In genomic region chr2:48440103-48440390, GRCh38 we compare ENCODE assay signal across 8 cellular contexts. TPM values are rescaled to one million over a fixed set of nuclear protein-coding genes. Genes with fewer than 3 reads are reported as not detected.
DNase-seq lines count a peak whose midpoint lies in the region; ATAC-seq, FAIRE-seq and TF ChIP-seq lines count a peak whose summit lies in the region.

No MANE protein-coding gene starts in this region.

- H3K27ac ChIP-seq in kidney (ENCODE audit: low read depth in 2 of 2, low read length in 2 of 2), result peak overlapping the region; percentile 76 to 93

- peak overlapping the region; percentile 78 to 85 for H3K4me3 ChIP-seq in kidney (ENCODE audit: low read length in 2 of 2)

- intact Hi-C loops in activated naive CD4-positive, alpha-beta T cell treated with anti-CD3 and anti-CD28 coated beads for 36 hours (cut with micrococcal nuclease), result no loop called here
- intact Hi-C loops in kidney (cut with DNase I) (no loop called here), sciatic nerve (cut with DNase I) (no loop called here)

- H3K4me1 Mint-ChIP-seq in activated naive CD4-positive, alpha-beta T cell treated with anti-CD3 and anti-CD28 coated beads for 36 hours (ENCODE audit: low read depth), result peaks cover 6% of the 10 kb centered on the region
- H3K4me1 Mint-ChIP-seq in activated CD4-positive, alpha-beta memory T cell treated with anti-CD3 and anti-CD28 coated beads, Interleukin-2, amount 10 ng/mL, durations not matched to agents 7 days and 5 days, result peaks cover 9% of the 10 kb centered on the region
- no peaks in the 10 kb centered on the region for H3K4me1 Mint-ChIP-seq in type B pancreatic cell (ENCODE audit: unreplicated experiment)

- no peaks in the 10 kb centered on the region for H3K36me3 Mint-ChIP-seq in activated naive CD4-positive, alpha-beta T cell treated with anti-CD3 and anti-CD28 coated beads for 36 hours (ENCODE audit: low read depth)
- no peaks in the 10 kb centered on the region for H3K36me3 Mint-ChIP-seq in activated CD4-positive, alpha-beta memory T cell treated with anti-CD3 and anti-CD28 coated beads, Interleukin-2, amount 10 ng/mL, durations not matched to agents 7 days and 5 days (ENCODE audit: low read depth)
- no peaks in the 10 kb centered on the region for H3K36me3 Mint-ChIP-seq in type B pancreatic cell

- H3K4me3 Mint-ChIP-seq in activated naive CD4-positive, alpha-beta T cell treated with anti-CD3 and anti-CD28 coated beads for 36 hours, result no peak overlapping the region
- no peak overlapping the region for H3K4me3 Mint-ChIP-seq in activated CD4-positive, alpha-beta memory T cell treated with anti-CD3 and anti-CD28 coated beads, Interleukin-2, amount 10 ng/mL, durations not matched to agents 7 days and 5 days
- H3K4me3 Mint-ChIP-seq in type B pancreatic cell, result no peak overlapping the region

- H3K36me3 ChIP-seq in kidney (ENCODE audit: control insufficient read depth in 1 of 2, insufficient read depth in 2 of 2, low read length in 2 of 2), result no peaks in the 10 kb centered on the region

- H3K9me3 Mint-ChIP-seq in activated naive CD4-positive, alpha-beta T cell treated with anti-CD3 and anti-CD28 coated beads for 36 hours, result no peaks in the 10 kb centered on the region
- H3K9me3 Mint-ChIP-seq in activated CD4-positive, alpha-beta memory T cell treated with anti-CD3 and anti-CD28 coated beads, Interleukin-2, amount 10 ng/mL, durations not matched to agents 7 days and 5 days, result no peaks in the 10 kb centered on the region
- H3K9me3 Mint-ChIP-seq in type B pancreatic cell, result no peaks in the 10 kb centered on the region

- H3K27ac Mint-ChIP-seq in activated naive CD4-positive, alpha-beta T cell treated with anti-CD3 and anti-CD28 coated beads for 36 hours, result peak overlapping the region; percentile 96
- H3K27ac Mint-ChIP-seq in activated CD4-positive, alpha-beta memory T cell treated with anti-CD3 and anti-CD28 coated beads, Interleukin-2, amount 10 ng/mL, durations not matched to agents 7 days and 5 days, result peak overlapping the region; percentile 98
- H3K27ac Mint-ChIP-seq in type B pancreatic cell, result peak overlapping the region; percentile 99

- CTCF ChIA-PET in activated naive CD4-positive, alpha-beta T cell treated with anti-CD3 and anti-CD28 coated beads for 36 hours (lab: Charles Lee), result no interaction called here
- CTCF ChIA-PET in activated CD4-positive, alpha-beta memory T cell treated with anti-CD3 and anti-CD28 coated beads, Interleukin-2, amount 10 ng/mL, durations not matched to agents 7 days and 5 days (lab: Charles Lee), result no interaction called here

- H3K9me3 ChIP-seq in kidney (ENCODE audit: control insufficient read depth in 1 of 2, low read length in 2 of 2), result no peaks in the 10 kb centered on the region

- TF ChIP-seq CTCF in kidney (IDR thresholded peaks at IDR 0.05; ENCODE audit: borderline replicate concordance, extremely low read depth, insufficient read depth) (no peak), type B pancreatic cell (conservative IDR thresholded peaks at IDR 0.05) (no peak)

- H3K27me3 Mint-ChIP-seq in activated naive CD4-positive, alpha-beta T cell treated with anti-CD3 and anti-CD28 coated beads for 36 hours (ENCODE audit: low read depth), result peaks cover 3% of the 10 kb centered on the region
- H3K27me3 Mint-ChIP-seq in activated CD4-positive, alpha-beta memory T cell treated with anti-CD3 and anti-CD28 coated beads, Interleukin-2, amount 10 ng/mL, durations not matched to agents 7 days and 5 days, result peaks cover 7% of the 10 kb centered on the region
- no peaks in the 10 kb centered on the region for H3K27me3 Mint-ChIP-seq in type B pancreatic cell

- POLR2A ChIA-PET in activated CD4-positive, alpha-beta memory T cell treated with anti-CD3 and anti-CD28 coated beads, Interleukin-2, amount 10 ng/mL, durations not matched to agents 7 days and 5 days (lab: Charles Lee), result no interaction called here

- peaks cover 7 to 12% of the 10 kb centered on the region in 2 donors for H3K4me1 ChIP-seq in kidney (ENCODE audit: control insufficient read depth in 1 of 2, insufficient read depth in 1 of 2, low read depth in 1 of 2, low read length in 2 of 2)

- FAIRE-seq in kidney (lab: Jason Lieb, UNC), result no peak

- no peak for DNase-seq in activated naive CD4-positive, alpha-beta T cell treated with anti-CD3 and anti-CD28 coated beads for 36 hours
- no peak for DNase-seq in activated naive CD4-positive, alpha-beta T cell (lab: John Stamatoyannopoulos, UW)
- no peak for DNase-seq in activated CD4-positive, alpha-beta memory T cell treated with anti-CD3 and anti-CD28 coated beads, Interleukin-2, amount 10 ng/mL, durations not matched to agents 7 days and 5 days
- DNase-seq in kidney (no peak), type B pancreatic cell (ENCODE audit: extremely low spot score, unreplicated experiment) (no peak), sciatic nerve (ENCODE audit: low spot score) (no peak)
- DNase-seq in stimulated activated CD4-positive, alpha-beta T cell treated with anti-CD3 and anti-CD28 coated beads, Interleukin-4, amount 100 ng/mL, for 24 hours, result no peak

- H3K9ac ChIP-seq in kidney (ENCODE audit: low read length in 2 of 2), result peak overlapping the region; percentile 18 to 49

- ATAC-seq in sciatic nerve (no peak), GM18873 (IDR thresholded peaks at IDR 0.05; ENCODE audit: low FRiP score, unreplicated experiment) (no peak)

RNA-seq across cellular contexts. Expression of gene PPP1R21, which starts 0.5 kb away (rescaled TPM):
- total RNA-seq in activated naive CD4-positive, alpha-beta T cell treated with anti-CD3 and anti-CD28 coated beads for 36 hours, result 10 to 100 TPM; 14.9 to 16.5 TPM
- total RNA-seq in activated CD4-positive, alpha-beta memory T cell treated with anti-CD3 and anti-CD28 coated beads, Interleukin-2, amount 10 ng/mL, durations not matched to agents 7 days and 5 days, result 10 to 100 TPM; 33.1 to 33.2 TPM
- 38.6 TPM for total RNA-seq in kidney
- polyA plus RNA-seq in kidney (ENCODE audit: insufficient read depth, low read depth, low replicate concordance), result 42.1 TPM
- 26.0 and 41.3 TPM in 2 replicates for total RNA-seq in type B pancreatic cell (ENCODE audit: low replicate concordance)
- total RNA-seq in sciatic nerve, result 33.2 TPM
